Comparison of ENCODE assay signal across 1 cellular context in the genomic region with DNA sequence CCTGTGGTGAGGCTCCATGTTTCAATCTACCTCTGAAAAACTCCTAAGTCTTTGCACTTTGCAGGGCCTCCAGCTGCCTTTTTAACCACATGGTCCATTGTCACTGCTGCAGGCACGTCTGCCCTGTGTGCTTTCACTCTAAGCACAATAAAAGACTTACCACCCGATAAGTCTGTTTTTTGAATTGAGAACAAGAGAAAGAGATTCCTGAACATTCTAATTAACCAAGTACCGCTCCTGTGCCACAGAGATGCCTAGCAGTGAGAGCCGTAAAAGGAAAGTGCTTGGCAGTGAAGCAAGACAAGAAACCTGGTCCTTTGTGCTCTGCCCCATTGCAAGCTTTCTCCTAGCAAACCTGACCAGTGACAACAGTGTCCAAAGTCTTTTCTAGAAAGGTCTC.
TF ChIP-seq lines count a peak whose summit lies in the region.

No MANE protein-coding gene starts in this region.

TF ChIP-seq in H1, 55 proteins besides CTCF, POLR2A, EP300 and RAD21:
- TF ChIP-seq PHF8 (conservative IDR thresholded peaks at IDR 0.05; ENCODE audit: low read depth, low read length) (no peak), JUN (IDR thresholded peaks at IDR 0.05; ENCODE audit: low read depth, low read length) (no peak), RFX5 (IDR thresholded peaks at IDR 0.05; ENCODE audit: borderline replicate concordance, low read depth, low read length) (no peak), CHD1 (IDR thresholded peaks at IDR 0.05; ENCODE audit: low read depth, low read length) (no peak), SRF (IDR thresholded peaks at IDR 0.05; ENCODE audit: low read depth, low read length) (no peak), CBX5 (IDR thresholded peaks at IDR 0.05; ENCODE audit: low read depth, low read length) (no peak), JUND (IDR thresholded peaks at IDR 0.05; ENCODE audit: low read length) (no peak), EGR1 (IDR thresholded peaks at IDR 0.05; ENCODE audit: borderline replicate concordance, low read depth, low read length) (no peak), RNF2 (IDR thresholded peaks at IDR 0.05; ENCODE audit: borderline replicate concordance, low read depth, low read length, missing control alignments, poor library complexity, severe bottlenecking) (no peak)
TF ChIP-seq in H1: peak in this region for 0.
